1 cellular context compared by ENCODE assay signal in the genomic region with DNA sequence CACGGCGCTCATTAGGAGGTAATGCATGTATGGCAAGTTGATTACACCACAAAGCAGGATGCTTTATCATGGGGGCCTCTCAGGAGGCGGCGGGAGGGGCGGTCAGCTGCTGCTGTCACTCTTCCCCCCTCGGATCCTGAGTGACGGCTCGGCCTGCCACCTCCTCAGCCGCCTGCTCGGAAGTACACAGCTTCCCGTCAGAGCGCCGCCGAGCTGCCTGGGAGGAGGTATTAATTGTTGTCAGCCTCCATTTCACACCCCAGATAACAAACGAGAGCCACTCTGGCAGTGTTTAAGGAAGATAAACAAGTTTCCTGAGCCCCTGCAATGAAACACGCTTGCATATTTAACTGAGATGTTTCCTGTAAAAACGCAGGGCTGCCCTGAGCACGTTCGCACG.
TF ChIP-seq lines count a peak whose summit lies in the region.

No MANE protein-coding gene starts in this region.

TF ChIP-seq in GM23338, 12 proteins besides CTCF, POLR2A, EP300 and RAD21:
- TF ChIP-seq, protein P1, sequence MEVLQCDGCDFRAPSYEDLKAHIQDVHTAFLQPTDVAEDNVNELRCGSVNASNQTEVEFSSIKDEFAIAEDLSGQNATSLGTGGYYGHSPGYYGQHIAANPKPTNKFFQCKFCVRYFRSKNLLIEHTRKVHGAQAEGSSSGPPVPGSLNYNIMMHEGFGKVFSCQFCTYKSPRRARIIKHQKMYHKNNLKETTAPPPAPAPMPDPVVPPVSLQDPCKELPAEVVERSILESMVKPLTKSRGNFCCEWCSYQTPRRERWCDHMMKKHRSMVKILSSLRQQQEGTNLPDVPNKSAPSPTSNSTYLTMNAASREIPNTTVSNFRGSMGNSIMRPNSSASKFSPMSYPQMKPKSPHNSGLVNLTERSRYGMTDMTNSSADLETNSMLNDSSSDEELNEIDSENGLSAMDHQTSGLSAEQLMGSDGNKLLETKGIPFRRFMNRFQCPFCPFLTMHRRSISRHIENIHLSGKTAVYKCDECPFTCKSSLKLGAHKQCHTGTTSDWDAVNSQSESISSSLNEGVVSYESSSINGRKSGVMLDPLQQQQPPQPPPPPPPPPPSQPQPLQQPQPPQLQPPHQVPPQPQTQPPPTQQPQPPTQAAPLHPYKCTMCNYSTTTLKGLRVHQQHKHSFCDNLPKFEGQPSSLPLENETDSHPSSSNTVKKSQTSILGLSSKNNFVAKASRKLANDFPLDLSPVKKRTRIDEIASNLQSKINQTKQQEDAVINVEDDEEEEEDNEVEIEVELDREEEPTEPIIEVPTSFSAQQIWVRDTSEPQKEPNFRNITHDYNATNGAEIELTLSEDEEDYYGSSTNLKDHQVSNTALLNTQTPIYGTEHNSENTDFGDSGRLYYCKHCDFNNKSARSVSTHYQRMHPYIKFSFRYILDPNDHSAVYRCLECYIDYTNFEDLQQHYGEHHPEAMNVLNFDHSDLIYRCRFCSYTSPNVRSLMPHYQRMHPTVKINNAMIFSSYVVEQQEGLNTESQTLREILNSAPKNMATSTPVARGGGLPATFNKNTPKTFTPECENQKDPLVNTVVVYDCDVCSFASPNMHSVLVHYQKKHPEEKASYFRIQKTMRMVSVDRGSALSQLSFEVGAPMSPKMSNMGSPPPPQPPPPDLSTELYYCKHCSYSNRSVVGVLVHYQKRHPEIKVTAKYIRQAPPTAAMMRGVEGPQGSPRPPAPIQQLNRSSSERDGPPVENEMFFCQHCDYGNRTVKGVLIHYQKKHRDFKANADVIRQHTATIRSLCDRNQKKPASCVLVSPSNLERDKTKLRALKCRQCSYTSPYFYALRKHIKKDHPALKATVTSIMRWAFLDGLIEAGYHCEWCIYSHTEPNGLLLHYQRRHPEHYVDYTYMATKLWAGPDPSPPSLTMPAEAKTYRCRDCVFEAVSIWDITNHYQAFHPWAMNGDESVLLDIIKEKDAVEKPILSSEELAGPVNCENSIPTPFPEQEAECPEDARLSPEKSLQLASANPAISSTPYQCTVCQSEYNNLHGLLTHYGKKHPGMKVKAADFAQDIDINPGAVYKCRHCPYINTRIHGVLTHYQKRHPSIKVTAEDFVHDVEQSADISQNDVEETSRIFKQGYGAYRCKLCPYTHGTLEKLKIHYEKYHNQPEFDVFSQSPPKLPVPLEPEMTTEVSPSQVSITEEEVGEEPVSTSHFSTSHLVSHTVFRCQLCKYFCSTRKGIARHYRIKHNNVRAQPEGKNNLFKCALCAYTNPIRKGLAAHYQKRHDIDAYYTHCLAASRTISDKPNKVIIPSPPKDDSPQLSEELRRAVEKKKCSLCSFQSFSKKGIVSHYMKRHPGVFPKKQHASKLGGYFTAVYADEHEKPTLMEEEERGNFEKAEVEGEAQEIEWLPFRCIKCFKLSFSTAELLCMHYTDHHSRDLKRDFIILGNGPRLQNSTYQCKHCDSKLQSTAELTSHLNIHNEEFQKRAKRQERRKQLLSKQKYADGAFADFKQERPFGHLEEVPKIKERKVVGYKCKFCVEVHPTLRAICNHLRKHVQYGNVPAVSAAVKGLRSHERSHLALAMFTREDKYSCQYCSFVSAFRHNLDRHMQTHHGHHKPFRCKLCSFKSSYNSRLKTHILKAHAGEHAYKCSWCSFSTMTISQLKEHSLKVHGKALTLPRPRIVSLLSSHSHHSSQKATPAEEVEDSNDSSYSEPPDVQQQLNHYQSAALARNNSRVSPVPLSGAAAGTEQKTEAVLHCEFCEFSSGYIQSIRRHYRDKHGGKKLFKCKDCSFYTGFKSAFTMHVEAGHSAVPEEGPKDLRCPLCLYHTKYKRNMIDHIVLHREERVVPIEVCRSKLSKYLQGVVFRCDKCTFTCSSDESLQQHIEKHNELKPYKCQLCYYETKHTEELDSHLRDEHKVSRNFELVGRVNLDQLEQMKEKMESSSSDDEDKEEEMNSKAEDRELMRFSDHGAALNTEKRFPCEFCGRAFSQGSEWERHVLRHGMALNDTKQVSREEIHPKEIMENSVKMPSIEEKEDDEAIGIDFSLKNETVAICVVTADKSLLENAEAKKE (CRISPR knock-in tag; IDR thresholded peaks at IDR 0.05) = no peak
- TF ChIP-seq ZNF331 (CRISPR knock-in tag; IDR thresholded peaks at IDR 0.05; ENCODE audit: low read depth) = no peak
- TF ChIP-seq, protein P2, sequence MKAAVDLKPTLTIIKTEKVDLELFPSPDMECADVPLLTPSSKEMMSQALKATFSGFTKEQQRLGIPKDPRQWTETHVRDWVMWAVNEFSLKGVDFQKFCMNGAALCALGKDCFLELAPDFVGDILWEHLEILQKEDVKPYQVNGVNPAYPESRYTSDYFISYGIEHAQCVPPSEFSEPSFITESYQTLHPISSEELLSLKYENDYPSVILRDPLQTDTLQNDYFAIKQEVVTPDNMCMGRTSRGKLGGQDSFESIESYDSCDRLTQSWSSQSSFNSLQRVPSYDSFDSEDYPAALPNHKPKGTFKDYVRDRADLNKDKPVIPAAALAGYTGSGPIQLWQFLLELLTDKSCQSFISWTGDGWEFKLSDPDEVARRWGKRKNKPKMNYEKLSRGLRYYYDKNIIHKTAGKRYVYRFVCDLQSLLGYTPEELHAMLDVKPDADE (IDR thresholded peaks at IDR 0.05) = no peak
- TF ChIP-seq ZNF114 (CRISPR knock-in tag; IDR thresholded peaks at IDR 0.05) = no peak
- TF ChIP-seq EZH2 (IDR thresholded peaks at IDR 0.05; ENCODE audit: low read depth, unreplicated experiment) = no peak
- no peak for TF ChIP-seq JUNB (IDR thresholded peaks at IDR 0.05; ENCODE audit: unreplicated experiment)
- no peak for TF ChIP-seq STAT1 (IDR thresholded peaks at IDR 0.05; ENCODE audit: unreplicated experiment)
- no peak for TF ChIP-seq POLR2AphosphoS5 (IDR thresholded peaks at IDR 0.05; ENCODE audit: low read depth)
- TF ChIP-seq, protein P3, sequence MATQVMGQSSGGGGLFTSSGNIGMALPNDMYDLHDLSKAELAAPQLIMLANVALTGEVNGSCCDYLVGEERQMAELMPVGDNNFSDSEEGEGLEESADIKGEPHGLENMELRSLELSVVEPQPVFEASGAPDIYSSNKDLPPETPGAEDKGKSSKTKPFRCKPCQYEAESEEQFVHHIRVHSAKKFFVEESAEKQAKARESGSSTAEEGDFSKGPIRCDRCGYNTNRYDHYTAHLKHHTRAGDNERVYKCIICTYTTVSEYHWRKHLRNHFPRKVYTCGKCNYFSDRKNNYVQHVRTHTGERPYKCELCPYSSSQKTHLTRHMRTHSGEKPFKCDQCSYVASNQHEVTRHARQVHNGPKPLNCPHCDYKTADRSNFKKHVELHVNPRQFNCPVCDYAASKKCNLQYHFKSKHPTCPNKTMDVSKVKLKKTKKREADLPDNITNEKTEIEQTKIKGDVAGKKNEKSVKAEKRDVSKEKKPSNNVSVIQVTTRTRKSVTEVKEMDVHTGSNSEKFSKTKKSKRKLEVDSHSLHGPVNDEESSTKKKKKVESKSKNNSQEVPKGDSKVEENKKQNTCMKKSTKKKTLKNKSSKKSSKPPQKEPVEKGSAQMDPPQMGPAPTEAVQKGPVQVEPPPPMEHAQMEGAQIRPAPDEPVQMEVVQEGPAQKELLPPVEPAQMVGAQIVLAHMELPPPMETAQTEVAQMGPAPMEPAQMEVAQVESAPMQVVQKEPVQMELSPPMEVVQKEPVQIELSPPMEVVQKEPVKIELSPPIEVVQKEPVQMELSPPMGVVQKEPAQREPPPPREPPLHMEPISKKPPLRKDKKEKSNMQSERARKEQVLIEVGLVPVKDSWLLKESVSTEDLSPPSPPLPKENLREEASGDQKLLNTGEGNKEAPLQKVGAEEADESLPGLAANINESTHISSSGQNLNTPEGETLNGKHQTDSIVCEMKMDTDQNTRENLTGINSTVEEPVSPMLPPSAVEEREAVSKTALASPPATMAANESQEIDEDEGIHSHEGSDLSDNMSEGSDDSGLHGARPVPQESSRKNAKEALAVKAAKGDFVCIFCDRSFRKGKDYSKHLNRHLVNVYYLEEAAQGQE (IDR thresholded peaks at IDR 0.05; ENCODE audit: unreplicated experiment) = no peak
